16 cellular contexts compared by ENCODE assay signal in genomic region chr1:170410391-170411146, GRCh38.
DNase-seq lines count a peak whose midpoint lies in the region; ATAC-seq and TF ChIP-seq lines count a peak whose summit lies in the region.
"Had no signal": no experiment of that assay in that cellular context is flagged by ENCODE, and none has a peak within 500 bp of the region (broad histone marks: within the 10 kb centered on the region; RNA-seq: fewer than 3 reads in every experiment).

No MANE protein-coding gene starts in this region.

- H3K27ac ChIP-seq in subcutaneous abdominal adipose tissue (ENCODE audit: low read depth, low read length) = peak overlapping the region; percentile 44

- no peaks in the 10 kb centered on the region for H3K27me3 Mint-ChIP-seq in MCF 10A (ENCODE audit: insufficient read depth, unreplicated experiment)
- H3K27me3 Mint-ChIP-seq: progenitor cell of endocrine pancreas, type B pancreatic cell had no signal

- DNase-seq in GM04504 (ENCODE audit: low read depth) (peak; percentile 77), MCF 10A (ENCODE audit: unreplicated experiment) (peak; percentile 72), left ventricle myocardium superior (no peak), COLO829 (ENCODE audit: low spot score) (no peak), globus pallidus (ENCODE audit: low spot score) (no peak), T1000 (lab: John Stamatoyannopoulos, UW) (no peak)
- no peak for DNase-seq in activated CD4-positive, CD25-positive, alpha-beta regulatory T cell treated with anti-CD3 and anti-CD28 coated beads, Interleukin-2, amount 50 U/mL, for 72 hours
- DNase-seq: activated T-cell treated with anti-CD3 and anti-CD28 coated beads, Interleukin-2, amount 50 U/mL, for 72 hours; foreskin melanocyte; NCI-H748 treated with DMSO at 0.1 percent for 48 hours; SIG-M5 had no signal

- H3K27me3 ChIP-seq in subcutaneous abdominal adipose tissue (ENCODE audit: control insufficient read depth in 5 of 5, insufficient read depth in 4 of 5, low read length in 5 of 5) = no peaks in the 10 kb centered on the region

- H3K4me3 ChIP-seq in subcutaneous abdominal adipose tissue (ENCODE audit: low read depth in 1 of 5, low read length in 5 of 5) = no peak overlapping the region
- H3K4me3 ChIP-seq: lung had no signal

- POLR2A ChIA-PET in MCF 10A (lab: Yijun Ruan, JAX) = interaction anchor here (0.7 kb wide), 1 partner anchor 123 kb away, joined by 4 read pairs; no protein-coding TSS in a partner anchor

- H3K9me3 ChIP-seq in subcutaneous abdominal adipose tissue (ENCODE audit: control insufficient read depth in 5 of 5, low read length in 5 of 5) = no peaks in the 10 kb centered on the region

- H3K4me1 ChIP-seq in subcutaneous abdominal adipose tissue (ENCODE audit: control insufficient read depth in 5 of 5, insufficient read depth in 5 of 5, low read length in 5 of 5) = peaks cover 0 to 7% (median 4%) of the 10 kb centered on the region in 5 donors

- H3K36me3 Mint-ChIP-seq in MCF 10A (ENCODE audit: insufficient read depth, unreplicated experiment) = no peaks in the 10 kb centered on the region
- H3K36me3 Mint-ChIP-seq: type B pancreatic cell had no signal

- peaks cover 6% of the 10 kb centered on the region for H3K4me1 Mint-ChIP-seq in MCF 10A (ENCODE audit: insufficient read depth, unreplicated experiment)
- H3K4me1 Mint-ChIP-seq: central memory CD8-positive, alpha-beta T cell had no signal

- intact Hi-C loops in MCF 10A (cut with micrococcal nuclease) = no loop called here
- intact Hi-C loops in left ventricle myocardium superior (cut with micrococcal nuclease) = no loop called here

- BruUV-seq in MCF 10A (replicated peaks; lab: Mats Ljungman, UMichigan) = no TSS peak

- no peaks in the 10 kb centered on the region for H3K9me3 Mint-ChIP-seq in MCF 10A (ENCODE audit: unreplicated experiment)
- H3K9me3 Mint-ChIP-seq: activated T-cell treated with anti-CD3 and anti-CD28 coated beads, Interleukin-2, amount 50 U/mL, for 72 hours; central memory CD8-positive, alpha-beta T cell; type B pancreatic cell had no signal

- H3K9ac ChIP-seq in subcutaneous abdominal adipose tissue (ENCODE audit: low read length in 5 of 5) = no peak overlapping the region

- peak; percentile 89 for ATAC-seq in left ventricle myocardium superior
- ATAC-seq: activated T-cell treated with anti-CD3 and anti-CD28 coated beads, Interleukin-2, amount 50 U/mL, for 72 hours had no signal

- no peaks in the 10 kb centered on the region for H3K36me3 ChIP-seq in subcutaneous abdominal adipose tissue (ENCODE audit: control insufficient read depth in 5 of 5, insufficient read depth in 5 of 5, low read length in 5 of 5)

- CTCF ChIA-PET in MCF 10A (lab: Yijun Ruan, JAX) = interaction anchor here (0.7 kb wide), 1 partner anchor 348 kb away, joined by 3 read pairs; no protein-coding TSS in a partner anchor

- peak overlapping the region; percentile 56 for H3K27ac Mint-ChIP-seq in MCF 10A (ENCODE audit: low read depth, unreplicated experiment)
- H3K27ac Mint-ChIP-seq: activated T-cell treated with anti-CD3 and anti-CD28 coated beads, Interleukin-2, amount 50 U/mL, for 72 hours; progenitor cell of endocrine pancreas; type B pancreatic cell had no signal

- peak overlapping the region; percentile 6 for H3K4me3 Mint-ChIP-seq in MCF 10A (ENCODE audit: unreplicated experiment)
- H3K4me3 Mint-ChIP-seq: activated T-cell treated with anti-CD3 and anti-CD28 coated beads, Interleukin-2, amount 50 U/mL, for 72 hours; central memory CD8-positive, alpha-beta T cell; type B pancreatic cell had no signal

- no peak for TF ChIP-seq CTCF in MCF 10A (IDR thresholded peaks at IDR 0.05; ENCODE audit: unreplicated experiment)

Comparison
In these comparisons a context has a peak if more than half of its experiments do, and no peak if none do; other contexts are left out.
1. DNase-seq: peak in GM04504 (single experiment) and MCF 10A (single experiment); none in left ventricle myocardium superior (single experiment), COLO829 (single experiment), activated CD4-positive, CD25-positive, alpha-beta regulatory T cell treated with anti-CD3 and anti-CD28 coated beads, Interleukin-2, amount 50 U/mL, for 72 hours (single experiment), globus pallidus (single experiment) and T1000 (single experiment).